ENCODE assay signal across 1 cellular context in the genomic region with DNA sequence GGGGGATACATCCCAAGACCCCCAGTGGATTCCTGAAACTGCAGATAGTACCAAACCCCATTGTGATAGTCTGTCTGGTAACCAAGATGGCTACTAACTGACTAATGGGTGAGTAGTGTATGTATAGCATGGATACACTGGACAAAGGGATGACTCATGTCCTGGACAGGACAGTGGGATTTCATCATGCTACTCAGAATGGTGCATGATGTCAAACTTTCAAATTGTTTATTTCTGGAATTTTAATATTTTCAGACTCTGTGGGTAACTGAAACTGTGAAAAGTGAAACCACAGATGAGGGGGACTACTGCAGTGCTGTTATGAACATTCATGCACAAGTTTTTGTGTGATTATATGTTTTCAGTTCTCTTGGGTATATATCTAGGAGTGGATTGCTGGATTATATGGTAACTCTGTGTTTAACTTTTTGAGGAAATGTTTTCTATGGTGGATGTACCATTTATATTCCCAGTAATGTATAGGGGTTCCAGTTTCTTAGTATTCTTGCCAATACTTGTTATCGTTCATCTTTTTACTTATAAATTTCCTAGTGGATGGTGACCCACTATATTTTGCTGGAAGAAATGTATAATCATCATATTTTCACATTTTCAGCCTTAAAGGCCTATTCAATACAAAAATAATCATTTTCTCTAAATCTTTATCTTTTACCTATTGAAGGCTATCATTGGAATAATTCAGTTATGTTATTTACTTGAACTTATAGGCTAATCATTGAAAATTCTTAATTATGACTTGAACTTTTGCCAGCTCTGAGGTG.
A peak's percentile ranks its signal among the peaks of the same experiment; 100 is the strongest.
TF ChIP-seq lines count a peak whose summit lies in the region.

No MANE protein-coding gene starts in this region.

TF ChIP-seq in endothelial cell of umbilical vein, 7 proteins besides CTCF, POLR2A, EP300 and RAD21:
- TF ChIP-seq FOS (IDR thresholded peaks at IDR 0.05; ENCODE audit: borderline replicate concordance, insufficient read depth, low read length): peak; percentile 85
- TF ChIP-seq EZH2 (IDR thresholded peaks at IDR 0.05; ENCODE audit: borderline replicate concordance, low read depth, low read length, severe bottlenecking): no peak
- peak; percentile 94 for TF ChIP-seq JUN (IDR thresholded peaks at IDR 0.05; ENCODE audit: borderline replicate concordance, insufficient read depth, insufficient read length, low read depth)
- TF ChIP-seq MYC (IDR thresholded peaks at IDR 0.05; ENCODE audit: low read depth, low read length): no peak
- TF ChIP-seq GATA2 (IDR thresholded peaks at IDR 0.05; ENCODE audit: insufficient read depth, insufficient read length, low read depth, low read length): peak; percentile 9
- TF ChIP-seq MAX (IDR thresholded peaks at IDR 0.05; ENCODE audit: insufficient read depth, insufficient read length): no peak
- peak; percentile 20 for TF ChIP-seq POLR2AphosphoS5 (IDR thresholded peaks at IDR 0.05; ENCODE audit: insufficient read depth, low read depth, low read length)
